8 cellular contexts compared by ENCODE assay signal in genomic region chr10:71213127-71213616, GRCh38. TPM values are rescaled to one million over a fixed set of nuclear protein-coding genes. Genes with fewer than 3 reads are reported as not detected.
DNase-seq lines count a peak whose midpoint lies in the region; ATAC-seq and TF ChIP-seq lines count a peak whose summit lies in the region.

No MANE protein-coding gene starts in this region.

- H3K36me3 ChIP-seq in WERI-Rb-1: no peaks in the 10 kb centered on the region

- peak overlapping the region; percentile 84 for H3K4me3 ChIP-seq in WERI-Rb-1 (ENCODE audit: low read depth, low read length)

- ATAC-seq in HG02885 (IDR thresholded peaks at IDR 0.05; ENCODE audit: poor library complexity, unreplicated experiment): no peak

- DNase-seq in EL: peak; percentile 71
- peak; percentile 61 for DNase-seq in NCI-H1092 treated with DMSO at 0.1 percent for 48 hours (lab: John Stamatoyannopoulos, UW)
- peak; percentile 83 for DNase-seq in WERI-Rb-1
- peak; percentile 83 for DNase-seq in epithelial cell of prostate (ENCODE audit: low read depth, low spot score)
- peak; percentile 36 for DNase-seq in midbrain (lab: John Stamatoyannopoulos, UW)
- no peak for DNase-seq in GM19240 (ENCODE audit: insufficient read length, low spot score)

- no peaks in the 10 kb centered on the region for H3K27me3 ChIP-seq in WERI-Rb-1 (ENCODE audit: insufficient read depth, low read depth, severe bottlenecking)

- no peaks in the 10 kb centered on the region for H3K9me3 ChIP-seq in WERI-Rb-1 (ENCODE audit: severe bottlenecking)

- TF ChIP-seq CTCF in WERI-Rb-1 (IDR thresholded peaks at IDR 0.05; ENCODE audit: low read depth, low read length): no peak

- H3K27ac ChIP-seq in WERI-Rb-1 (peak overlapping the region; percentile 67), epithelial cell of prostate (peak overlapping the region; percentile 77), temporal lobe (ENCODE audit: low read depth, low read length) (peak overlapping the region; percentile 83)

RNA-seq across cellular contexts. Expression of gene UNC5B, which starts 0.8 kb away (rescaled TPM):
- 4.2 TPM for total RNA-seq in temporal lobe
